In the genomic region with DNA sequence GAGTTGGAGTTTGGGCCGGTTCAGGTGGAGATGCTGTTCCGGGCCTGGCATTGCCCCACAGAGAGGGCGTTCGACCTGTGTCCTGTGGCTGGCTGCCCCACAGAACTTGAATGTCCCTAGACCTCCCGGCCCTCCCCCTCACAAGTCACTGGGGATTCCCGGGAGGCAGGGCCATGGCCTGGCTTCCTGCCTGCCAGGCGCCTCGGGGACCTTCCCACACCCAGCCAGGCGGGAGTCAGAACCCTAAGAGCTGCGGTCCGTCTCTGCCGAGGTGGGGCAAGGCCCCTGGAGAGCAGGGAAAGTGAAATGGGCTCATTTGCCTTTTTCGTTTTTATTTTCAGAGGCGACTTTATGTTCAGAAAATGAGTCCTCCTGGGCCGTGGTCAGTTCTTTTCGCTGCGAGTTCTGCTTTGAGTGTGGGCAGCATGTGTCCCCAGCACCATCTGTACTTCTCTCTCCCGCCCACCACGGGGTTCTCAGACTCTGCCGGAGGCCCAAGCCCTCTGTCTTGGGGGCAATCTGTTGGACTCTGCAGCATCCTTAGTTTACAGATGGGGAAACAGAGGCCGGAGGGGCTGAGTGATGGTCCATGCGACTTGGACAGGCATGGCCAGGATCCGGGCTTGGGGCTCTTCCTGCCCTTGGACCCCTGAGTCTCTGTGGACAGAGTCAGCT, we compare ENCODE assay signal across 8 cellular contexts. TPM values are rescaled to one million over a fixed set of nuclear protein-coding genes. Genes with fewer than 3 reads are reported as not detected.
A peak's percentile ranks its signal among the peaks of the same experiment; 100 is the strongest.
DNase-seq lines count a peak whose midpoint lies in the region; ATAC-seq lines count a peak whose summit lies in the region.

No MANE protein-coding gene starts in this region.

- peak; percentile 15 to 27 for DNase-seq in activated CD4-positive, alpha-beta T cell treated with anti-CD3 and anti-CD28 coated beads for 4 hours
- no peak for DNase-seq in activated CD4-positive, alpha-beta T cell treated with anti-CD3 and anti-CD28 coated beads for 1 hour
- DNase-seq in activated naive CD4-positive, alpha-beta T cell treated with anti-CD3 and anti-CD28 coated beads, Interleukin-2, amount 50 U/mL, for 72 hours (ENCODE audit: low spot score in 2 of 2): peak; percentile 54 to 86
- DNase-seq in natural killer cell treated with Interleukin-12 subunit alpha and Interleukin-12 subunit beta and Interleukin-15 and Interleukin-18, amount 100 ng/mL, for 72 hours (ENCODE audit: low spot score): peak; percentile 81
- DNase-seq in DMS114 treated with DMSO at 0.1 percent for 48 hours (lab: John Stamatoyannopoulos, UW; ENCODE audit: unreplicated experiment) (no peak), NOMO-1 treated with dmso at 0.1 percent for 144 hours (lab: John Stamatoyannopoulos, UW; ENCODE audit: unreplicated experiment) (no peak)

- peaks cover 27 to 42% of the 10 kb centered on the region in 2 donors for H3K36me3 Mint-ChIP-seq in activated naive CD4-positive, alpha-beta T cell treated with anti-CD3 and anti-CD28 coated beads, Interleukin-2, amount 50 U/mL, for 72 hours
- no peaks in the 10 kb centered on the region for H3K36me3 Mint-ChIP-seq in natural killer cell treated with Interleukin-12 subunit alpha and Interleukin-12 subunit beta and Interleukin-15 and Interleukin-18, amount 100 ng/mL, for 72 hours

- no peaks in the 10 kb centered on the region for H3K27me3 Mint-ChIP-seq in natural killer cell treated with Interleukin-12 subunit alpha and Interleukin-12 subunit beta and Interleukin-15 and Interleukin-18, amount 100 ng/mL, for 72 hours

- peak overlapping the region; percentile 87 to 98 for H3K27ac Mint-ChIP-seq in activated naive CD4-positive, alpha-beta T cell treated with anti-CD3 and anti-CD28 coated beads, Interleukin-2, amount 50 U/mL, for 72 hours
- peak overlapping the region; percentile 89 to 96 for H3K27ac Mint-ChIP-seq in natural killer cell treated with Interleukin-12 subunit alpha and Interleukin-12 subunit beta and Interleukin-15 and Interleukin-18, amount 100 ng/mL, for 72 hours

- no peaks in the 10 kb centered on the region for H3K9me3 Mint-ChIP-seq in activated naive CD4-positive, alpha-beta T cell treated with anti-CD3 and anti-CD28 coated beads, Interleukin-2, amount 50 U/mL, for 72 hours
- no peaks in the 10 kb centered on the region for H3K9me3 Mint-ChIP-seq in natural killer cell treated with Interleukin-12 subunit alpha and Interleukin-12 subunit beta and Interleukin-15 and Interleukin-18, amount 100 ng/mL, for 72 hours

- H3K4me1 Mint-ChIP-seq in natural killer cell treated with Interleukin-12 subunit alpha and Interleukin-12 subunit beta and Interleukin-15 and Interleukin-18, amount 100 ng/mL, for 72 hours (ENCODE audit: low read depth in 2 of 2): peaks cover 46 to 60% of the 10 kb centered on the region in 2 donors

- peak overlapping the region; percentile 95 for H3K4me3 Mint-ChIP-seq in natural killer cell treated with Interleukin-12 subunit alpha and Interleukin-12 subunit beta and Interleukin-15 and Interleukin-18, amount 100 ng/mL, for 72 hours

- peak; percentile 35 for ATAC-seq in HG03354 (IDR thresholded peaks at IDR 0.05; ENCODE audit: poor library complexity, severe bottlenecking, unreplicated experiment)
- peak; percentile 33 to 77 for ATAC-seq in activated naive CD4-positive, alpha-beta T cell treated with anti-CD3 and anti-CD28 coated beads, Interleukin-2, amount 50 U/mL, for 72 hours
- peak; percentile 60 to 83 for ATAC-seq in natural killer cell treated with Interleukin-12 subunit alpha and Interleukin-12 subunit beta and Interleukin-15 and Interleukin-18, amount 100 ng/mL, for 72 hours
- ATAC-seq in HG02970 (IDR thresholded peaks at IDR 0.05; ENCODE audit: low FRiP score, unreplicated experiment): no peak

RNA-seq across cellular contexts. Expression of gene RBM38, which starts 8.5 kb away (rescaled TPM):
- total RNA-seq in activated naive CD4-positive, alpha-beta T cell treated with anti-CD3 and anti-CD28 coated beads, Interleukin-2, amount 50 U/mL, for 72 hours: 10 to 100 TPM; 43.4 to 97.5 TPM
- total RNA-seq in natural killer cell treated with Interleukin-12 subunit alpha and Interleukin-12 subunit beta and Interleukin-15 and Interleukin-18, amount 100 ng/mL, for 72 hours: 10 to 100 TPM; 18.3 to 29.2 TPM

RNA-seq across cellular contexts. Expression of gene RAE1, which starts 48.7 kb away (rescaled TPM):
- total RNA-seq in activated naive CD4-positive, alpha-beta T cell treated with anti-CD3 and anti-CD28 coated beads, Interleukin-2, amount 50 U/mL, for 72 hours: 10 to 100 TPM; 47.3 to 67.5 TPM
- total RNA-seq in natural killer cell treated with Interleukin-12 subunit alpha and Interleukin-12 subunit beta and Interleukin-15 and Interleukin-18, amount 100 ng/mL, for 72 hours: 10 to 100 TPM; 43.6 to 86.0 TPM

Comparison
In these comparisons a context has a peak if more than half of its experiments do, and no peak if none do; other contexts are left out.
1. DNase-seq: peak in activated CD4-positive, alpha-beta T cell treated with anti-CD3 and anti-CD28 coated beads for 4 hours (2 of 2), activated naive CD4-positive, alpha-beta T cell treated with anti-CD3 and anti-CD28 coated beads, Interleukin-2, amount 50 U/mL, for 72 hours (2 of 2) and natural killer cell treated with Interleukin-12 subunit alpha and Interleukin-12 subunit beta and Interleukin-15 and Interleukin-18, amount 100 ng/mL, for 72 hours (single experiment); none in activated CD4-positive, alpha-beta T cell treated with anti-CD3 and anti-CD28 coated beads for 1 hour (single experiment), DMS114 treated with DMSO at 0.1 percent for 48 hours (single experiment) and NOMO-1 treated with dmso at 0.1 percent for 144 hours (single experiment).